In the genomic region with DNA sequence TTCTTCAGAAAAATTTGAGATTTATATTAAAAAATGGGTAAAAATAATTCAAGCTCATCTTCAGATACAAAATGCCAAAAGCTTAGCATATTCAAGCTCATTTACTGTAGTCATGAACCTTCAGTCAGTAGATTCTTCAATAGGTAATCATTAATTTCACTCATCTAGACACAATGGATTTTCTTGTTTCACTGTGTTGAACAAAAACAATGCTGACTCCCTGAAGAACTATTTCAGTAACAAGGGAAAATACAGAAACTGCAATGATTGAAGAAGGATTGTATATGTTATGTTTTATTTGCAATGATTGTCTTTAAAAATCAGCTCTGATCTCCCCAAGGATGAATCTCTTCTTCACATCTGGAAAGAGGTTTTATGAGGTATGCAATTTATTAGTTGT, we compare ENCODE assay signal across 25 cellular contexts. TPM values are rescaled to one million over a fixed set of nuclear protein-coding genes. Genes with fewer than 3 reads are reported as not detected.
"Had no signal": no experiment of that assay in that cellular context is flagged by ENCODE, and none has a peak within 500 bp of the region (broad histone marks: within the 10 kb centered on the region; RNA-seq: fewer than 3 reads in every experiment).

No MANE protein-coding gene starts in this region.

- H3K36me3 Mint-ChIP-seq: activated naive CD4-positive, alpha-beta T cell treated with anti-CD3 and anti-CD28 coated beads, Interleukin-2, amount 50 U/mL, for 72 hours; activated naive CD8-positive, alpha-beta T cell treated with anti-CD3 and anti-CD28 coated beads, Interleukin-2, amount 10 ng/mL, durations not matched to agents 7 days and 5 days; brain had no signal

- DNase-seq: activated CD4-positive, alpha-beta memory T cell treated with anti-CD3 and anti-CD28 coated beads, Interleukin-2, amount 10 ng/mL, durations not matched to agents 7 days and 5 days; activated CD4-positive, alpha-beta T cell treated with anti-CD3 and anti-CD28 coated beads for 36 hours; activated CD4-positive, alpha-beta T cell treated with anti-CD3 and anti-CD28 coated beads, Interleukin-2, amount 10 ng/mL, durations not matched to agents 7 days and 5 days; activated CD4-positive, alpha-beta T cell treated with anti-CD3 and anti-CD28 coated beads, Interleukin-2, amount 50 U/mL, for 4 hours; activated CD4-positive, CD25-positive, alpha-beta regulatory T cell; activated CD4-positive, CD25-positive, alpha-beta regulatory T cell treated with anti-CD3 and anti-CD28 coated beads, Interleukin-2, amount 50 U/mL, for 72 hours; activated effector memory CD4-positive, alpha-beta T cell treated with anti-CD3 and anti-CD28 coated beads, Interleukin-2, amount 50 U/mL, for 16 hours; activated naive CD4-positive, alpha-beta T cell treated with anti-CD3 and anti-CD28 coated beads for 36 hours; activated naive CD8-positive, alpha-beta T cell treated with anti-CD3 and anti-CD28 coated beads, Interleukin-2, amount 10 ng/mL, durations not matched to agents 7 days and 5 days; activated T-cell treated with anti-CD3 and anti-CD28 coated beads, Interleukin-2, amount 50 U/mL, for 4 hours; central memory CD4-positive, alpha-beta T cell; cerebellar nuclear complex; colonic mucosa; effector CD8-positive, alpha-beta T cell; foreskin fibroblast; T-helper 2 cell had no signal

- H3K4me1 Mint-ChIP-seq: activated CD4-positive, alpha-beta memory T cell treated with anti-CD3 and anti-CD28 coated beads, Interleukin-2, amount 10 ng/mL, durations not matched to agents 7 days and 5 days; activated CD4-positive, alpha-beta T cell treated with anti-CD3 and anti-CD28 coated beads for 36 hours; activated CD4-positive, alpha-beta T cell treated with anti-CD3 and anti-CD28 coated beads, Interleukin-2, amount 10 ng/mL, durations not matched to agents 7 days and 5 days; activated naive CD8-positive, alpha-beta T cell treated with anti-CD3 and anti-CD28 coated beads, Interleukin-2, amount 10 ng/mL, durations not matched to agents 7 days and 5 days; brain had no signal

- ATAC-seq: activated CD4-positive, alpha-beta T cell treated with anti-CD3 and anti-CD28 coated beads for 36 hours; activated naive CD4-positive, alpha-beta T cell treated with anti-CD3 and anti-CD28 coated beads, Interleukin-2, amount 50 U/mL, for 72 hours; activated T-cell treated with anti-CD3 and anti-CD28 coated beads, Interleukin-2, amount 50 U/mL, for 4 hours; esophagus mucosa had no signal

- H3K36me3 ChIP-seq: ascending aorta, breast epithelium, cardiac muscle cell, colonic mucosa had no signal

- H3K9me3 ChIP-seq: ascending aorta, breast epithelium, colonic mucosa had no signal

- H3K9me3 Mint-ChIP-seq: activated CD4-positive, alpha-beta memory T cell treated with anti-CD3 and anti-CD28 coated beads, Interleukin-2, amount 10 ng/mL, durations not matched to agents 7 days and 5 days; activated naive CD4-positive, alpha-beta T cell treated with anti-CD3 and anti-CD28 coated beads for 36 hours; activated naive CD4-positive, alpha-beta T cell treated with anti-CD3 and anti-CD28 coated beads, Interleukin-2, amount 50 U/mL, for 72 hours; activated naive CD8-positive, alpha-beta T cell treated with anti-CD3 and anti-CD28 coated beads, Interleukin-2, amount 10 ng/mL, durations not matched to agents 7 days and 5 days; activated T-cell treated with anti-CD3 and anti-CD28 coated beads, Interleukin-2, amount 50 U/mL, for 4 hours; activated T-helper 2 cell treated with anti-CD3 and anti-CD28 coated beads, Interferon-gamma antibody, Interleukin-2, Interleukin-4, amounts not matched to agents 10 μg/mL and 5 μg/mL and 100 μg/mL, durations not matched to agents 14 hours and 24 hours and 36 hours had no signal

- H3K27ac Mint-ChIP-seq: activated CD4-positive, alpha-beta memory T cell treated with anti-CD3 and anti-CD28 coated beads, Interleukin-2, amount 10 ng/mL, durations not matched to agents 7 days and 5 days; activated CD4-positive, alpha-beta T cell treated with anti-CD3 and anti-CD28 coated beads for 36 hours; activated CD4-positive, alpha-beta T cell treated with anti-CD3 and anti-CD28 coated beads, Interleukin-2, amount 10 ng/mL, durations not matched to agents 7 days and 5 days; activated naive CD4-positive, alpha-beta T cell treated with anti-CD3 and anti-CD28 coated beads for 36 hours; activated naive CD4-positive, alpha-beta T cell treated with anti-CD3 and anti-CD28 coated beads, Interleukin-2, amount 50 U/mL, for 72 hours; activated naive CD8-positive, alpha-beta T cell treated with anti-CD3 and anti-CD28 coated beads, Interleukin-2, amount 10 ng/mL, durations not matched to agents 7 days and 5 days; activated T-helper 2 cell treated with anti-CD3 and anti-CD28 coated beads, Interferon-gamma antibody, Interleukin-2, Interleukin-4, amounts not matched to agents 10 μg/mL and 5 μg/mL and 100 μg/mL, durations not matched to agents 14 hours and 24 hours and 36 hours; brain had no signal

- H3K27ac ChIP-seq: ascending aorta, breast epithelium, cardiac muscle cell, colonic mucosa, epithelial cell of prostate had no signal

- H3K4me3 Mint-ChIP-seq: activated CD4-positive, alpha-beta memory T cell treated with anti-CD3 and anti-CD28 coated beads, Interleukin-2, amount 10 ng/mL, durations not matched to agents 7 days and 5 days; activated CD4-positive, alpha-beta T cell treated with anti-CD3 and anti-CD28 coated beads for 36 hours; activated CD4-positive, alpha-beta T cell treated with anti-CD3 and anti-CD28 coated beads, Interleukin-2, amount 10 ng/mL, durations not matched to agents 7 days and 5 days; activated naive CD4-positive, alpha-beta T cell treated with anti-CD3 and anti-CD28 coated beads for 36 hours; activated naive CD8-positive, alpha-beta T cell treated with anti-CD3 and anti-CD28 coated beads, Interleukin-2, amount 10 ng/mL, durations not matched to agents 7 days and 5 days; activated T-cell treated with anti-CD3 and anti-CD28 coated beads, Interleukin-2, amount 50 U/mL, for 4 hours; brain had no signal

- H3K27me3 ChIP-seq: ascending aorta, breast epithelium, cardiac muscle cell, colonic mucosa had no signal

- H3K4me1 ChIP-seq: ascending aorta, breast epithelium, colonic mucosa had no signal

- H3K4me3 ChIP-seq: ascending aorta, breast epithelium, cardiac muscle cell, colonic mucosa had no signal

RNA-seq across cellular contexts. Expression of gene HOOK1, which starts 9.2 kb away (rescaled TPM):
- total RNA-seq: ascending aorta, endothelial cell of umbilical vein had no signal
- polyA plus RNA-seq: endothelial cell of umbilical vein had no signal
